Comparison of ENCODE assay signal across 2 cellular contexts in genomic region chr11:27596802-27597201, GRCh38.
TF ChIP-seq lines count a peak whose summit lies in the region.

No MANE protein-coding gene starts in this region.

TF ChIP-seq in GM23338, 12 proteins besides CTCF, POLR2A, EP300 and RAD21 (continued from another document):
- TF ChIP-seq, protein P1, sequence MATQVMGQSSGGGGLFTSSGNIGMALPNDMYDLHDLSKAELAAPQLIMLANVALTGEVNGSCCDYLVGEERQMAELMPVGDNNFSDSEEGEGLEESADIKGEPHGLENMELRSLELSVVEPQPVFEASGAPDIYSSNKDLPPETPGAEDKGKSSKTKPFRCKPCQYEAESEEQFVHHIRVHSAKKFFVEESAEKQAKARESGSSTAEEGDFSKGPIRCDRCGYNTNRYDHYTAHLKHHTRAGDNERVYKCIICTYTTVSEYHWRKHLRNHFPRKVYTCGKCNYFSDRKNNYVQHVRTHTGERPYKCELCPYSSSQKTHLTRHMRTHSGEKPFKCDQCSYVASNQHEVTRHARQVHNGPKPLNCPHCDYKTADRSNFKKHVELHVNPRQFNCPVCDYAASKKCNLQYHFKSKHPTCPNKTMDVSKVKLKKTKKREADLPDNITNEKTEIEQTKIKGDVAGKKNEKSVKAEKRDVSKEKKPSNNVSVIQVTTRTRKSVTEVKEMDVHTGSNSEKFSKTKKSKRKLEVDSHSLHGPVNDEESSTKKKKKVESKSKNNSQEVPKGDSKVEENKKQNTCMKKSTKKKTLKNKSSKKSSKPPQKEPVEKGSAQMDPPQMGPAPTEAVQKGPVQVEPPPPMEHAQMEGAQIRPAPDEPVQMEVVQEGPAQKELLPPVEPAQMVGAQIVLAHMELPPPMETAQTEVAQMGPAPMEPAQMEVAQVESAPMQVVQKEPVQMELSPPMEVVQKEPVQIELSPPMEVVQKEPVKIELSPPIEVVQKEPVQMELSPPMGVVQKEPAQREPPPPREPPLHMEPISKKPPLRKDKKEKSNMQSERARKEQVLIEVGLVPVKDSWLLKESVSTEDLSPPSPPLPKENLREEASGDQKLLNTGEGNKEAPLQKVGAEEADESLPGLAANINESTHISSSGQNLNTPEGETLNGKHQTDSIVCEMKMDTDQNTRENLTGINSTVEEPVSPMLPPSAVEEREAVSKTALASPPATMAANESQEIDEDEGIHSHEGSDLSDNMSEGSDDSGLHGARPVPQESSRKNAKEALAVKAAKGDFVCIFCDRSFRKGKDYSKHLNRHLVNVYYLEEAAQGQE (IDR thresholded peaks at IDR 0.05; ENCODE audit: unreplicated experiment), result no peak
- TF ChIP-seq, protein P2, sequence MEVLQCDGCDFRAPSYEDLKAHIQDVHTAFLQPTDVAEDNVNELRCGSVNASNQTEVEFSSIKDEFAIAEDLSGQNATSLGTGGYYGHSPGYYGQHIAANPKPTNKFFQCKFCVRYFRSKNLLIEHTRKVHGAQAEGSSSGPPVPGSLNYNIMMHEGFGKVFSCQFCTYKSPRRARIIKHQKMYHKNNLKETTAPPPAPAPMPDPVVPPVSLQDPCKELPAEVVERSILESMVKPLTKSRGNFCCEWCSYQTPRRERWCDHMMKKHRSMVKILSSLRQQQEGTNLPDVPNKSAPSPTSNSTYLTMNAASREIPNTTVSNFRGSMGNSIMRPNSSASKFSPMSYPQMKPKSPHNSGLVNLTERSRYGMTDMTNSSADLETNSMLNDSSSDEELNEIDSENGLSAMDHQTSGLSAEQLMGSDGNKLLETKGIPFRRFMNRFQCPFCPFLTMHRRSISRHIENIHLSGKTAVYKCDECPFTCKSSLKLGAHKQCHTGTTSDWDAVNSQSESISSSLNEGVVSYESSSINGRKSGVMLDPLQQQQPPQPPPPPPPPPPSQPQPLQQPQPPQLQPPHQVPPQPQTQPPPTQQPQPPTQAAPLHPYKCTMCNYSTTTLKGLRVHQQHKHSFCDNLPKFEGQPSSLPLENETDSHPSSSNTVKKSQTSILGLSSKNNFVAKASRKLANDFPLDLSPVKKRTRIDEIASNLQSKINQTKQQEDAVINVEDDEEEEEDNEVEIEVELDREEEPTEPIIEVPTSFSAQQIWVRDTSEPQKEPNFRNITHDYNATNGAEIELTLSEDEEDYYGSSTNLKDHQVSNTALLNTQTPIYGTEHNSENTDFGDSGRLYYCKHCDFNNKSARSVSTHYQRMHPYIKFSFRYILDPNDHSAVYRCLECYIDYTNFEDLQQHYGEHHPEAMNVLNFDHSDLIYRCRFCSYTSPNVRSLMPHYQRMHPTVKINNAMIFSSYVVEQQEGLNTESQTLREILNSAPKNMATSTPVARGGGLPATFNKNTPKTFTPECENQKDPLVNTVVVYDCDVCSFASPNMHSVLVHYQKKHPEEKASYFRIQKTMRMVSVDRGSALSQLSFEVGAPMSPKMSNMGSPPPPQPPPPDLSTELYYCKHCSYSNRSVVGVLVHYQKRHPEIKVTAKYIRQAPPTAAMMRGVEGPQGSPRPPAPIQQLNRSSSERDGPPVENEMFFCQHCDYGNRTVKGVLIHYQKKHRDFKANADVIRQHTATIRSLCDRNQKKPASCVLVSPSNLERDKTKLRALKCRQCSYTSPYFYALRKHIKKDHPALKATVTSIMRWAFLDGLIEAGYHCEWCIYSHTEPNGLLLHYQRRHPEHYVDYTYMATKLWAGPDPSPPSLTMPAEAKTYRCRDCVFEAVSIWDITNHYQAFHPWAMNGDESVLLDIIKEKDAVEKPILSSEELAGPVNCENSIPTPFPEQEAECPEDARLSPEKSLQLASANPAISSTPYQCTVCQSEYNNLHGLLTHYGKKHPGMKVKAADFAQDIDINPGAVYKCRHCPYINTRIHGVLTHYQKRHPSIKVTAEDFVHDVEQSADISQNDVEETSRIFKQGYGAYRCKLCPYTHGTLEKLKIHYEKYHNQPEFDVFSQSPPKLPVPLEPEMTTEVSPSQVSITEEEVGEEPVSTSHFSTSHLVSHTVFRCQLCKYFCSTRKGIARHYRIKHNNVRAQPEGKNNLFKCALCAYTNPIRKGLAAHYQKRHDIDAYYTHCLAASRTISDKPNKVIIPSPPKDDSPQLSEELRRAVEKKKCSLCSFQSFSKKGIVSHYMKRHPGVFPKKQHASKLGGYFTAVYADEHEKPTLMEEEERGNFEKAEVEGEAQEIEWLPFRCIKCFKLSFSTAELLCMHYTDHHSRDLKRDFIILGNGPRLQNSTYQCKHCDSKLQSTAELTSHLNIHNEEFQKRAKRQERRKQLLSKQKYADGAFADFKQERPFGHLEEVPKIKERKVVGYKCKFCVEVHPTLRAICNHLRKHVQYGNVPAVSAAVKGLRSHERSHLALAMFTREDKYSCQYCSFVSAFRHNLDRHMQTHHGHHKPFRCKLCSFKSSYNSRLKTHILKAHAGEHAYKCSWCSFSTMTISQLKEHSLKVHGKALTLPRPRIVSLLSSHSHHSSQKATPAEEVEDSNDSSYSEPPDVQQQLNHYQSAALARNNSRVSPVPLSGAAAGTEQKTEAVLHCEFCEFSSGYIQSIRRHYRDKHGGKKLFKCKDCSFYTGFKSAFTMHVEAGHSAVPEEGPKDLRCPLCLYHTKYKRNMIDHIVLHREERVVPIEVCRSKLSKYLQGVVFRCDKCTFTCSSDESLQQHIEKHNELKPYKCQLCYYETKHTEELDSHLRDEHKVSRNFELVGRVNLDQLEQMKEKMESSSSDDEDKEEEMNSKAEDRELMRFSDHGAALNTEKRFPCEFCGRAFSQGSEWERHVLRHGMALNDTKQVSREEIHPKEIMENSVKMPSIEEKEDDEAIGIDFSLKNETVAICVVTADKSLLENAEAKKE (CRISPR knock-in tag; IDR thresholded peaks at IDR 0.05), result no peak
- TF ChIP-seq NANOG (IDR thresholded peaks at IDR 0.05; ENCODE audit: borderline replicate concordance) (no peak), JUNB (IDR thresholded peaks at IDR 0.05; ENCODE audit: unreplicated experiment) (no peak), ZNF331 (CRISPR knock-in tag; IDR thresholded peaks at IDR 0.05; ENCODE audit: low read depth) (no peak), STAT1 (IDR thresholded peaks at IDR 0.05; ENCODE audit: unreplicated experiment) (no peak), CREB1 (CRISPR knock-in tag; IDR thresholded peaks at IDR 0.05; ENCODE audit: low read depth) (no peak), POLR2AphosphoS5 (IDR thresholded peaks at IDR 0.05; ENCODE audit: low read depth) (no peak), EZH2 (IDR thresholded peaks at IDR 0.05; ENCODE audit: low read depth, unreplicated experiment) (no peak), EZH2phosphoT487 (IDR thresholded peaks at IDR 0.05; ENCODE audit: unreplicated experiment) (no peak)
- TF ChIP-seq, protein P3, sequence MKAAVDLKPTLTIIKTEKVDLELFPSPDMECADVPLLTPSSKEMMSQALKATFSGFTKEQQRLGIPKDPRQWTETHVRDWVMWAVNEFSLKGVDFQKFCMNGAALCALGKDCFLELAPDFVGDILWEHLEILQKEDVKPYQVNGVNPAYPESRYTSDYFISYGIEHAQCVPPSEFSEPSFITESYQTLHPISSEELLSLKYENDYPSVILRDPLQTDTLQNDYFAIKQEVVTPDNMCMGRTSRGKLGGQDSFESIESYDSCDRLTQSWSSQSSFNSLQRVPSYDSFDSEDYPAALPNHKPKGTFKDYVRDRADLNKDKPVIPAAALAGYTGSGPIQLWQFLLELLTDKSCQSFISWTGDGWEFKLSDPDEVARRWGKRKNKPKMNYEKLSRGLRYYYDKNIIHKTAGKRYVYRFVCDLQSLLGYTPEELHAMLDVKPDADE (IDR thresholded peaks at IDR 0.05), result no peak

TF ChIP-seq in H1, 55 proteins besides CTCF, POLR2A, EP300 and RAD21 (continued from another document):
- TF ChIP-seq ATF2 (IDR thresholded peaks at IDR 0.05; ENCODE audit: low read length) (no peak), CHD1 (IDR thresholded peaks at IDR 0.05; ENCODE audit: low read depth, low read length) (no peak), SRF (IDR thresholded peaks at IDR 0.05; ENCODE audit: low read depth, low read length) (no peak), CREB1 (IDR thresholded peaks at IDR 0.05) (no peak), RBBP5 (IDR thresholded peaks at IDR 0.05; ENCODE audit: borderline replicate concordance, low read depth, low read length) (no peak), TAF1 (IDR thresholded peaks at IDR 0.05; ENCODE audit: low read depth, low read length) (no peak), TCF12 (IDR thresholded peaks at IDR 0.05; ENCODE audit: low read depth, low read length) (no peak)
- TF ChIP-seq, protein P4, sequence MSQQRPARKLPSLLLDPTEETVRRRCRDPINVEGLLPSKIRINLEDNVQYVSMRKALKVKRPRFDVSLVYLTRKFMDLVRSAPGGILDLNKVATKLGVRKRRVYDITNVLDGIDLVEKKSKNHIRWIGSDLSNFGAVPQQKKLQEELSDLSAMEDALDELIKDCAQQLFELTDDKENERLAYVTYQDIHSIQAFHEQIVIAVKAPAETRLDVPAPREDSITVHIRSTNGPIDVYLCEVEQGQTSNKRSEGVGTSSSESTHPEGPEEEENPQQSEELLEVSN (IDR thresholded peaks at IDR 0.05), result no peak
